Comparison of ENCODE assay signal across 1 cellular context in genomic region chr9:97468658-97469448, GRCh38.
A peak's percentile ranks its signal among the peaks of the same experiment; 100 is the strongest.
TF ChIP-seq lines count a peak whose summit lies in the region.

No MANE protein-coding gene starts in this region.

TF ChIP-seq in GM12878, 131 proteins besides CTCF, POLR2A, EP300 and RAD21 (continued from another document):
- TF ChIP-seq HSF1 (IDR thresholded peaks at IDR 0.05; ENCODE audit: low read depth, low read length) (no peak), TCF7 (IDR thresholded peaks at IDR 0.05; ENCODE audit: borderline replicate concordance) (no peak), TAF1 (IDR thresholded peaks at IDR 0.05; ENCODE audit: borderline replicate concordance, low read depth, low read length) (0 out of 2 replicates have a peak, but pooled peaks have one; percentile 21), TCF3 (IDR thresholded peaks at IDR 0.05; ENCODE audit: borderline replicate concordance, insufficient read depth, low read depth, low read length) (0 out of 2 replicates have a peak, but pooled peaks have one; percentile 41), BCL11A (IDR thresholded peaks at IDR 0.05; ENCODE audit: low read depth, low read length) (no peak), IRF3 (IDR thresholded peaks at IDR 0.05) (no peak)
- TF ChIP-seq, protein P1, sequence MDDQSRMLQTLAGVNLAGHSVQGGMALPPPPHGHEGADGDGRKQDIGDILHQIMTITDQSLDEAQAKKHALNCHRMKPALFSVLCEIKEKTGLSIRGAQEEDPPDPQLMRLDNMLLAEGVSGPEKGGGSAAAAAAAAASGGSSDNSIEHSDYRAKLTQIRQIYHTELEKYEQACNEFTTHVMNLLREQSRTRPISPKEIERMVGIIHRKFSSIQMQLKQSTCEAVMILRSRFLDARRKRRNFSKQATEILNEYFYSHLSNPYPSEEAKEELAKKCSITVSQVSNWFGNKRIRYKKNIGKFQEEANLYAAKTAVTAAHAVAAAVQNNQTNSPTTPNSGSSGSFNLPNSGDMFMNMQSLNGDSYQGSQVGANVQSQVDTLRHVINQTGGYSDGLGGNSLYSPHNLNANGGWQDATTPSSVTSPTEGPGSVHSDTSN (IDR thresholded peaks at IDR 0.05; ENCODE audit: insufficient replicate concordance, low read depth, low read length): no peak
